ENCODE assay signal across 8 cellular contexts in genomic region chr11:122883682-122883981, GRCh38. TPM values are rescaled to one million over a fixed set of nuclear protein-coding genes. Genes with fewer than 3 reads are reported as not detected.
DNase-seq lines count a peak whose midpoint lies in the region; ATAC-seq, FAIRE-seq and TF ChIP-seq lines count a peak whose summit lies in the region.

No MANE protein-coding gene starts in this region.

- peaks cover 5 to 9% of the 10 kb centered on the region in 2 donors for H3K4me1 ChIP-seq in kidney (ENCODE audit: control insufficient read depth in 1 of 2, insufficient read depth in 1 of 2, low read depth in 1 of 2, low read length in 2 of 2)

- DNase-seq in T-helper 1 cell: no peak
- DNase-seq in astrocyte of the spinal cord (ENCODE audit: low read depth, low spot score): peak; percentile 89
- DNase-seq in kidney: no peak
- peak; percentile 94 for DNase-seq in stromal cell of bone marrow (ENCODE audit: low read depth)
- DNase-seq in ureter (ENCODE audit: low spot score): no peak
- DNase-seq in activated CD4-positive, alpha-beta T cell treated with anti-CD3 and anti-CD28 coated beads for 1 hour: no peak

- H3K27ac ChIP-seq in kidney (ENCODE audit: low read depth in 2 of 2, low read length in 2 of 2): peak overlapping the region; percentile 85 to 91

- peak; percentile 32 for FAIRE-seq in kidney (lab: Jason Lieb, UNC)

- peaks cover 17% of the 10 kb centered on the region for H3K27me3 Mint-ChIP-seq in T-helper 1 cell treated with Interleukin-12 subunit alpha and Interleukin-12 subunit beta and Interleukin-4 antibody, amounts not matched to agents 30 μg/mL and 1 μg/mL, for 36 hours (ENCODE audit: low read depth)

- H3K4me3 Mint-ChIP-seq in T-helper 1 cell treated with Interleukin-12 subunit alpha and Interleukin-12 subunit beta and Interleukin-4 antibody, amounts not matched to agents 30 μg/mL and 1 μg/mL, for 36 hours: peak overlapping the region; percentile 73

- H3K36me3 ChIP-seq in kidney (ENCODE audit: control insufficient read depth in 1 of 2, insufficient read depth in 2 of 2, low read length in 2 of 2): no peaks in the 10 kb centered on the region

- peak overlapping the region; percentile 61 for H3K4me3 ChIP-seq in astrocyte of the spinal cord (ENCODE audit: low read depth, low read length)
- peak overlapping the region; percentile 70 for H3K4me3 ChIP-seq in kidney (ENCODE audit: low read length in 2 of 2)

- in situ Hi-C loops in astrocyte of the spinal cord (cut with HindIII; ENCODE audit: low sequenced_read_pairs): no loop called here

- no peaks in the 10 kb centered on the region for H3K36me3 Mint-ChIP-seq in T-helper 1 cell treated with Interleukin-12 subunit alpha and Interleukin-12 subunit beta and Interleukin-4 antibody, amounts not matched to agents 30 μg/mL and 1 μg/mL, for 36 hours (ENCODE audit: low read depth)

- TF ChIP-seq CTCF in astrocyte of the spinal cord (IDR thresholded peaks at IDR 0.05; ENCODE audit: low read depth, low read length) (no peak), kidney (IDR thresholded peaks at IDR 0.05; ENCODE audit: borderline replicate concordance, extremely low read depth, insufficient read depth) (no peak)

- peaks cover 8% of the 10 kb centered on the region for H3K4me1 Mint-ChIP-seq in T-helper 1 cell treated with Interleukin-12 subunit alpha and Interleukin-12 subunit beta and Interleukin-4 antibody, amounts not matched to agents 30 μg/mL and 1 μg/mL, for 36 hours (ENCODE audit: low read depth)

- peak overlapping the region; percentile 65 for H3K27ac Mint-ChIP-seq in T-helper 1 cell treated with Interleukin-12 subunit alpha and Interleukin-12 subunit beta and Interleukin-4 antibody, amounts not matched to agents 30 μg/mL and 1 μg/mL, for 36 hours

- no peaks in the 10 kb centered on the region for H3K9me3 ChIP-seq in kidney (ENCODE audit: control insufficient read depth in 1 of 2, low read length in 2 of 2)

- H3K9ac ChIP-seq in kidney (ENCODE audit: low read length in 2 of 2): peak overlapping the region; percentile 52 to 86

- no peak for ATAC-seq in GM18909 (IDR thresholded peaks at IDR 0.05; ENCODE audit: poor library complexity, unreplicated experiment)

- H3K9me3 Mint-ChIP-seq in T-helper 1 cell treated with Interleukin-12 subunit alpha and Interleukin-12 subunit beta and Interleukin-4 antibody, amounts not matched to agents 30 μg/mL and 1 μg/mL, for 36 hours: no peaks in the 10 kb centered on the region

- intact Hi-C loops in kidney (cut with DNase I): no loop called here

RNA-seq across cellular contexts. Expression of gene JHY, which starts 1.1 kb away (rescaled TPM):
- total RNA-seq in kidney (13.6 TPM), ureter (11.1 TPM)
- polyA plus RNA-seq in kidney (ENCODE audit: insufficient read depth, low read depth, low replicate concordance): 4.8 TPM

RNA-seq across cellular contexts. Expression of gene CRTAM, which starts 45.3 kb away (rescaled TPM):
- 0.66 TPM for total RNA-seq in kidney
- polyA plus RNA-seq in kidney (ENCODE audit: insufficient read depth, low read depth, low replicate concordance): not detected
- 1.1 TPM for total RNA-seq in ureter

Comparison
In these comparisons a context has a peak if more than half of its experiments do, and no peak if none do; other contexts are left out.
1. DNase-seq: peak in astrocyte of the spinal cord (single experiment) and stromal cell of bone marrow (single experiment); none in T-helper 1 cell (0 of 5), kidney (single experiment), ureter (single experiment) and activated CD4-positive, alpha-beta T cell treated with anti-CD3 and anti-CD28 coated beads for 1 hour (single experiment).